Comparison of ENCODE assay signal across 8 cellular contexts in genomic region chr6:105646391-105646867, GRCh38.
A peak's percentile ranks its signal among the peaks of the same experiment; 100 is the strongest.
DNase-seq lines count a peak whose midpoint lies in the region; ATAC-seq, FAIRE-seq and TF ChIP-seq lines count a peak whose summit lies in the region.

No MANE protein-coding gene starts in this region.

- POLR2A ChIA-PET in endothelial cell of umbilical vein (lab: Charles Lee), result no interaction called here

- H3K9me3 ChIP-seq in MM.1S (replicated peaks; ENCODE audit: insufficient read depth, low read length) (no peaks in the 10 kb centered on the region), endothelial cell of umbilical vein (replicated peaks; ENCODE audit: control insufficient read depth, insufficient read depth, low read length) (no peaks in the 10 kb centered on the region), left ventricle myocardium inferior (replicated peaks) (no peaks in the 10 kb centered on the region)

- no peaks in the 10 kb centered on the region for H3F3A ChIP-seq in MM.1S (ENCODE audit: insufficient read depth, low read length)

- no peaks in the 10 kb centered on the region for H3K9me1 ChIP-seq in endothelial cell of umbilical vein (replicated peaks; ENCODE audit: control insufficient read depth, extremely low read depth, insufficient read depth, low read length)

- CTCF ChIA-PET in endothelial cell of umbilical vein (lab: Charles Lee), result no interaction called here

- ATAC-seq in GM18511 (IDR thresholded peaks at IDR 0.05; ENCODE audit: unreplicated experiment), result peak; percentile 86
- ATAC-seq in GM21576 (IDR thresholded peaks at IDR 0.05; ENCODE audit: unreplicated experiment), result peak; percentile 89

- no peak overlapping the region for H3K4me2 ChIP-seq in MM.1S (ENCODE audit: low read depth, low read length)
- H3K4me2 ChIP-seq in endothelial cell of umbilical vein (ENCODE audit: insufficient read depth, low read length), result no peak overlapping the region

- intact Hi-C loops in endothelial cell of umbilical vein (cut with micrococcal nuclease) (no loop called here), left ventricle myocardium inferior (cut with micrococcal nuclease) (no loop called here)

- H2AFZ ChIP-seq in MM.1S (ENCODE audit: low read length) (no peak overlapping the region), endothelial cell of umbilical vein (ENCODE audit: low read depth, low read length) (no peak overlapping the region)

- no peaks in the 10 kb centered on the region for H4K20me1 ChIP-seq in MM.1S (ENCODE audit: insufficient read depth, low read length)
- H4K20me1 ChIP-seq in endothelial cell of umbilical vein (replicated peaks; ENCODE audit: control insufficient read depth, extremely low read depth, insufficient read depth, low read length), result no peaks in the 10 kb centered on the region

- FAIRE-seq in endothelial cell of umbilical vein (lab: Jason Lieb, UNC), result no peak

- no peak for TF ChIP-seq POLR2A in endothelial cell of umbilical vein (IDR thresholded peaks at IDR 0.05; ENCODE audit: low read depth, low read length)

- H3K79me2 ChIP-seq in MM.1S (ENCODE audit: low read length), result no peaks in the 10 kb centered on the region
- H3K79me2 ChIP-seq in endothelial cell of umbilical vein (ENCODE audit: control insufficient read depth, insufficient read depth, low read length), result no peaks in the 10 kb centered on the region

- H3K4me3 ChIP-seq in MM.1S (ENCODE audit: low read length) (no peak overlapping the region), endothelial cell of umbilical vein (replicated peaks in 1 of 3; ENCODE audit: insufficient read depth in 1 of 3, low read depth in 1 of 3, low read length in 3 of 3) (no peak overlapping the region), left ventricle myocardium inferior (no peak overlapping the region)

- dilution Hi-C loops in endothelial cell of umbilical vein (cut with MboI; ENCODE audit: extremely low pct_ligation_motif_present, low sequenced_read_pairs), result no loop called here

- no peak overlapping the region for H3K9ac ChIP-seq in MM.1S (ENCODE audit: low read length)
- H3K9ac ChIP-seq in endothelial cell of umbilical vein (replicated peaks; ENCODE audit: extremely low read depth, insufficient read depth, low read length), result no peak overlapping the region

- H3K4me1 ChIP-seq in MM.1S (ENCODE audit: low read length), result no peaks in the 10 kb centered on the region
- no peaks in the 10 kb centered on the region for H3K4me1 ChIP-seq in endothelial cell of umbilical vein (ENCODE audit: control insufficient read depth, extremely low read depth, insufficient read depth, low read length)
- peaks cover 11% of the 10 kb centered on the region for H3K4me1 ChIP-seq in left ventricle myocardium inferior

- no peak for TF ChIP-seq CTCF in MM.1S (IDR thresholded peaks at IDR 0.05; ENCODE audit: low read length)
- TF ChIP-seq CTCF in endothelial cell of umbilical vein (IDR thresholded peaks at IDR 0.05; ENCODE audit: extremely low read depth in 1 of 2, insufficient read depth in 1 of 2, low read depth in 1 of 2, low read length in 2 of 2), result no peak
- TF ChIP-seq CTCF in left ventricle myocardium inferior (IDR thresholded peaks at IDR 0.05; ENCODE audit: borderline replicate concordance), result no peak

- H3K9me2 ChIP-seq in MM.1S (replicated peaks; ENCODE audit: insufficient read depth, low read length), result no peaks in the 10 kb centered on the region

- BruUV-seq in endothelial cell of umbilical vein (replicated peaks; lab: Mats Ljungman, UMichigan), result no TSS peak

- DNase-seq in MM.1S, result peak; percentile 12
- no peak for DNase-seq in endothelial cell of umbilical vein (ENCODE audit: low read depth, low spot score)
- DNase-seq in NCI-H2029 (lab: John Stamatoyannopoulos, UW), result no peak
- DNase-seq in SKM-1 treated with dmso at 0.1 percent for 144 hours (lab: John Stamatoyannopoulos, UW; ENCODE audit: unreplicated experiment), result no peak
- DNase-seq in left ventricle myocardium inferior, result no peak
- no peak for DNase-seq in Ammon's horn (ENCODE audit: low spot score)

- H3K27me3 ChIP-seq in MM.1S (replicated peaks; ENCODE audit: insufficient read depth, low read length) (no peaks in the 10 kb centered on the region), endothelial cell of umbilical vein (ENCODE audit: control insufficient read depth in 2 of 2, insufficient read depth in 2 of 2, low read length in 2 of 2) (no peaks in the 10 kb centered on the region), left ventricle myocardium inferior (ENCODE audit: low read depth) (no peaks in the 10 kb centered on the region)

- H3K27ac ChIP-seq in MM.1S (ENCODE audit: low read length) (no peak overlapping the region), endothelial cell of umbilical vein (ENCODE audit: insufficient read depth, low read depth, low read length) (no peak overlapping the region), left ventricle myocardium inferior (replicated peaks) (no peak overlapping the region)

- no peaks in the 10 kb centered on the region for H3K36me3 ChIP-seq in MM.1S (replicated peaks; ENCODE audit: insufficient read depth, low read length)
- H3K36me3 ChIP-seq in endothelial cell of umbilical vein (ENCODE audit: control insufficient read depth in 2 of 2, extremely low read depth in 1 of 2, insufficient read depth in 2 of 2, low read length in 2 of 2), result no peaks in the 10 kb centered on the region
- no peaks in the 10 kb centered on the region for H3K36me3 ChIP-seq in left ventricle myocardium inferior

TF ChIP-seq in endothelial cell of umbilical vein, 7 proteins besides CTCF, POLR2A, EP300 and RAD21:
- TF ChIP-seq JUN (IDR thresholded peaks at IDR 0.05; ENCODE audit: borderline replicate concordance, insufficient read depth, insufficient read length, low read depth) (no peak), FOS (IDR thresholded peaks at IDR 0.05; ENCODE audit: borderline replicate concordance, insufficient read depth, low read length) (peak; percentile 24)
